In the genomic region with DNA sequence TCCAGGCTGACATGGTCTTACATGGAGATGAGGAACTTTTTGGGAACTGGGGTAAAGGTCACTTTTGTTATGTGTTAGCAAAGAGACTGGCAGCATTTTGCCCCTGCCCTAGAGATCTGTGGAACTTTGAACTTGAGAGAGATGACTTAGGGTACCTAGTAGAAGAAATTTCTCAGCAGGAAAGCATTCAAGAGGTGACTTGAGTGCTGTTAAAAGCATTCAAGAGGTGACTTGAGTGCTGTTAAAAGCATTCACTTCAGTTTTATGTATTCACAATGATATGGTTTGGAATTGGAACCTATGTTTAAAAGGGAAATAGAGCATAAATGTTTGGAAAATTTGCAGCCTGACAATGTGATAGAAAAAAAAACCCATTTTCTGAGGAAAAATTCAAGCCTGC, we compare ENCODE assay signal across 3 cellular contexts. TPM values are rescaled to one million over a fixed set of nuclear protein-coding genes. Genes with fewer than 3 reads are reported as not detected.
"Had no signal": no experiment of that assay in that cellular context is flagged by ENCODE, and none has a peak within 500 bp of the region (broad histone marks: within the 10 kb centered on the region; RNA-seq: fewer than 3 reads in every experiment).

No MANE protein-coding gene starts in this region.

RNA-seq across cellular contexts. Expression of a gene that starts 20.6 kb away (rescaled TPM):
- total RNA-seq: kidney epithelial cell had no signal

RNA-seq across cellular contexts. Expression of a gene that starts 47.0 kb away (rescaled TPM):
- total RNA-seq: osteoblast, psoas muscle had no signal
